Comparison of ENCODE assay signal across 27 cellular contexts in the genomic region with DNA sequence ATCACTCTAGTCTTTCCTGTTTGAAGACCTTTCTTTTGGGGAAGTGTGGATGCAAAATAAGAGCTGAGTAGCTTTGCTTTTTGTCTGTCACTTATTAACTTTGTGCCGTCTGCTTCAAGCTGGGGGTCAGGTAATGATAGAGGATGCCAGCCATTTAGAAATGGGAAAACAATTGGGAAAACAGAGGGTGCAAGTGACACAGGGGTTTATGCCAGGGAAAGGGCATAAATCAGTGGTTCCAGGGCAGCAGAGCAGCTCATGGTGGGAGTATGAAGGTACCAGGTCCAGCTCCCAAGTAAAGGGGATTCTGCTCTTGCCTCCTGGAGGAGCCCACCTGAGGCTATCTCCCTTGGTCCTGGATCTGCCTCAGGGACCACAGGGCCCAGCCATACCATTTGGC.
"Had no signal": no experiment of that assay in that cellular context is flagged by ENCODE, and none has a peak within 500 bp of the region (broad histone marks: within the 10 kb centered on the region; RNA-seq: fewer than 3 reads in every experiment).

No MANE protein-coding gene starts in this region.

- H3K36me3 Mint-ChIP-seq: mesothelial cell of epicardium, naive B cell had no signal

- H3K9me3 ChIP-seq: colonic mucosa, esophagus squamous epithelium, gastrocnemius medialis, heart right ventricle, left ventricle myocardium inferior, lower lobe of right lung, mucosa of descending colon had no signal

- DNase-seq: colonic mucosa; cortex of kidney; effector CD8-positive, alpha-beta T cell; effector memory CD8-positive, alpha-beta T cell; endodermal cell; erythroblast; esophagus squamous epithelium; foreskin fibroblast; foreskin melanocyte; gastrocnemius medialis; glutamatergic neuron; head of caudate nucleus; heart right ventricle; hippocampal formation; left cardiac atrium; left ventricle myocardium inferior; lower lobe of right lung; mesenchymal stem cell; mucosa of descending colon; naive B cell had no signal

- H3K4me3 ChIP-seq: colonic mucosa, esophagus squamous epithelium, gastrocnemius medialis, heart right ventricle, left ventricle myocardium inferior, lower lobe of right lung, mucosa of descending colon had no signal

- H3K4me3 Mint-ChIP-seq: dendritic cell treated with granulocyte-macrophage colony-stimulating factor and Interleukin-4, amounts not matched to agents 40 ng/mL and 50 ng/mL, for 4 days; effector memory CD8-positive, alpha-beta T cell; endodermal cell; mesothelial cell of epicardium had no signal

- H3K27ac ChIP-seq: colonic mucosa, epithelial cell of prostate, esophagus squamous epithelium, gastrocnemius medialis, heart right ventricle, left ventricle myocardium inferior, lower lobe of right lung had no signal

- H3K36me3 ChIP-seq: colonic mucosa, esophagus squamous epithelium, gastrocnemius medialis, heart right ventricle, left ventricle myocardium inferior, lower lobe of right lung had no signal

- H3K9me3 Mint-ChIP-seq: dendritic cell treated with granulocyte-macrophage colony-stimulating factor and Interleukin-4, amounts not matched to agents 40 ng/mL and 50 ng/mL, for 4 days; effector memory CD8-positive, alpha-beta T cell; naive B cell had no signal

- FAIRE-seq: endometrium, islet of Langerhans, keratinocyte had no signal

- ATAC-seq: effector memory CD8-positive, alpha-beta T cell; esophagus mucosa; gastrocnemius medialis; heart right ventricle; left cardiac atrium; mucosa of descending colon had no signal

- H3K27me3 ChIP-seq: colonic mucosa, gastrocnemius medialis had no signal

- H3K27ac Mint-ChIP-seq: dendritic cell treated with granulocyte-macrophage colony-stimulating factor and Interleukin-4, amounts not matched to agents 40 ng/mL and 50 ng/mL, for 4 days; effector memory CD8-positive, alpha-beta T cell; endodermal cell; mesothelial cell of epicardium; naive B cell had no signal

- H3K4me1 ChIP-seq: left ventricle myocardium inferior, lower lobe of right lung had no signal
